In genomic region chr20:41482647-41483552, GRCh38 we compare ENCODE assay signal across 12 cellular contexts.
A peak's percentile ranks its signal among the peaks of the same experiment; 100 is the strongest.
DNase-seq lines count a peak whose midpoint lies in the region; ATAC-seq and TF ChIP-seq lines count a peak whose summit lies in the region.
"Had no signal": no experiment of that assay in that cellular context is flagged by ENCODE, and none has a peak within 500 bp of the region (broad histone marks: within the 10 kb centered on the region; RNA-seq: fewer than 3 reads in every experiment).

No MANE protein-coding gene starts in this region.

- no peaks in the 10 kb centered on the region for H3K4me1 ChIP-seq in gastroesophageal sphincter
- H3K4me1 ChIP-seq: tibial nerve had no signal

- DNase-seq in AG04450 (ENCODE audit: low read depth, low spot score) (peak; percentile 77), HS-5 (ENCODE audit: low read depth) (peak; percentile 96), astrocyte of the hippocampus (ENCODE audit: low read depth, low spot score) (peak; percentile 80), kidney glomerular epithelial cell (lab: John Stamatoyannopoulos, UW) (peak; percentile 95), NCI-H2196 (lab: John Stamatoyannopoulos, UW; ENCODE audit: unreplicated experiment) (no peak), T-helper 1 cell (no peak), NCI-H2171 treated with DMSO at 0.1 percent for 48 hours (lab: John Stamatoyannopoulos, UW) (no peak)
- DNase-seq: activated CD4-positive, alpha-beta T cell treated with anti-CD3 and anti-CD28 coated beads, Interleukin-2, amount 10 ng/mL, durations not matched to agents 7 days and 5 days; activated naive CD4-positive, alpha-beta T cell; dermis blood vessel endothelial cell had no signal

- POLR2A ChIA-PET in AG04450 (lab: Yijun Ruan, JAX), result no interaction called here

- WGBS in gastroesophageal sphincter (ENCODE audit: low coverage in 1 of 2), 2 donors, result 62 to 66% methylated on average over 3 to 6 of the region's 6 CpGs

- TF ChIP-seq EP300 in gastroesophageal sphincter (IDR thresholded peaks at IDR 0.05), result no peak

- no peak for ATAC-seq in gastroesophageal sphincter

- no peaks in the 10 kb centered on the region for H3K9me3 ChIP-seq in AG04450 (ENCODE audit: control insufficient read depth, insufficient read depth, low read length)
- no peaks in the 10 kb centered on the region for H3K9me3 ChIP-seq in gastroesophageal sphincter

- H3K4me3 ChIP-seq in AG04450 (ENCODE audit: low read depth, low read length), result no peak overlapping the region
- H3K4me3 ChIP-seq in gastroesophageal sphincter, result no peak overlapping the region
- H3K4me3 ChIP-seq: tibial nerve had no signal

- no peaks in the 10 kb centered on the region for H3K27me3 ChIP-seq in AG04450 (ENCODE audit: control insufficient read depth, insufficient read depth, low read length)
- no peaks in the 10 kb centered on the region for H3K27me3 ChIP-seq in gastroesophageal sphincter
- H3K27me3 ChIP-seq: tibial nerve had no signal

- peak overlapping the region; percentile 86 for H3K27ac ChIP-seq in AG04450 (ENCODE audit: low read depth, low read length)
- peak overlapping the region in 2 of 4 donors; percentile 8 to 35 for H3K27ac ChIP-seq in gastroesophageal sphincter
- H3K27ac ChIP-seq: tibial nerve had no signal

- CTCF ChIA-PET in AG04450 (lab: Charles Lee), result interaction anchor here (1.1 kb wide), 1 partner anchor 13 kb away, joined by 3 read pairs; no protein-coding TSS in a partner anchor

- TF ChIP-seq CTCF in AG04450 (IDR thresholded peaks at IDR 0.05; ENCODE audit: low read depth, low read length) (no peak), gastroesophageal sphincter (IDR thresholded peaks at IDR 0.05) (no peak)

- H3K36me3 ChIP-seq in gastroesophageal sphincter, result peaks cover 0 to 77% of the 10 kb centered on the region in 2 donors

- no peak for TF ChIP-seq POLR2A in gastroesophageal sphincter (IDR thresholded peaks at IDR 0.05)

Comparison
In these comparisons a context has a peak if more than half of its experiments do, and no peak if none do; other contexts are left out.
1. DNase-seq: peak in AG04450 (single experiment), HS-5 (single experiment), astrocyte of the hippocampus (single experiment) and kidney glomerular epithelial cell (single experiment); none in NCI-H2196 (single experiment), T-helper 1 cell (0 of 5) and NCI-H2171 treated with DMSO at 0.1 percent for 48 hours (single experiment).